Comparison of ENCODE assay signal across 8 cellular contexts in the genomic region with DNA sequence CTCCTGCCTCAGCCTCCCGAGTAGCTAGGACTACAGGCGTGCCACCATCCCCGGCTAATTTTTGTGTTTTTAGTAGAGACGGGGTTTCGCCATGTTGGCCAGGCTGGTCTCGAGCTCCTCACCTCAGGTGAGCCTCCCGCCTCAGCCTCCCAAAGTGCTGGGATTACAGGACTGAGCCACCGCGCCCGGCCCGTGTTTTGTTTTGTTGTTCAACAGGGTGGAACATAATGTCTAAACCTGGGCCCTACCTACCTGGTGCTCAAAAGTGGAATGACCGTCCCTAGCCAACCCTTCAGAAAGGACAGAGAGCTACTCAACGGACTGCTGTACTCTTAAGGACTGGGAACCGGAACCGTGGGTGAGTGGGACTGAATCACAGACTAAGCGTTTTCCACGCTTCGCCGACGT. TPM values are rescaled to one million over a fixed set of nuclear protein-coding genes. Genes with fewer than 3 reads are reported as not detected.
A peak's percentile ranks its signal among the peaks of the same experiment; 100 is the strongest.
DNase-seq lines count a peak whose midpoint lies in the region; ATAC-seq and TF ChIP-seq lines count a peak whose summit lies in the region.

No MANE protein-coding gene starts in this region.

- H3K36me3 ChIP-seq in thyroid gland = no peaks in the 10 kb centered on the region

- TF ChIP-seq POLR2A in thyroid gland (IDR thresholded peaks at IDR 0.05) = no peak

- ATAC-seq in activated naive CD8-positive, alpha-beta T cell treated with anti-CD3 and anti-CD28 coated beads, Interleukin-2, amount 10 ng/mL, durations not matched to agents 7 days and 5 days (ENCODE audit: low read depth) = no peak
- no peak for ATAC-seq in HG03457 (IDR thresholded peaks at IDR 0.05; ENCODE audit: unreplicated experiment)

- H3K27ac Mint-ChIP-seq in activated T-cell treated with anti-CD3 and anti-CD28 coated beads, Interleukin-2, amount 50 U/mL, for 24 hours = peak overlapping the region; percentile 99
- peak overlapping the region; percentile 98 for H3K27ac Mint-ChIP-seq in activated naive CD8-positive, alpha-beta T cell treated with anti-CD3 and anti-CD28 coated beads, Interleukin-2, amount 10 ng/mL, durations not matched to agents 7 days and 5 days

- H3K27me3 Mint-ChIP-seq in activated T-cell treated with anti-CD3 and anti-CD28 coated beads, Interleukin-2, amount 50 U/mL, for 24 hours = no peaks in the 10 kb centered on the region
- no peaks in the 10 kb centered on the region for H3K27me3 Mint-ChIP-seq in activated naive CD8-positive, alpha-beta T cell treated with anti-CD3 and anti-CD28 coated beads, Interleukin-2, amount 10 ng/mL, durations not matched to agents 7 days and 5 days

- no peaks in the 10 kb centered on the region for H3K9me3 Mint-ChIP-seq in activated T-cell treated with anti-CD3 and anti-CD28 coated beads, Interleukin-2, amount 50 U/mL, for 24 hours
- no peaks in the 10 kb centered on the region for H3K9me3 Mint-ChIP-seq in activated naive CD8-positive, alpha-beta T cell treated with anti-CD3 and anti-CD28 coated beads, Interleukin-2, amount 10 ng/mL, durations not matched to agents 7 days and 5 days

- peak overlapping the region; percentile 77 to 89 (median 87) for H3K27ac ChIP-seq in thyroid gland

- H3K36me3 Mint-ChIP-seq in activated T-cell treated with anti-CD3 and anti-CD28 coated beads, Interleukin-2, amount 50 U/mL, for 24 hours (ENCODE audit: low read depth) = peaks cover 43% of the 10 kb centered on the region
- H3K36me3 Mint-ChIP-seq in activated naive CD8-positive, alpha-beta T cell treated with anti-CD3 and anti-CD28 coated beads, Interleukin-2, amount 10 ng/mL, durations not matched to agents 7 days and 5 days = peaks cover 23% of the 10 kb centered on the region

- no peak for TF ChIP-seq CTCF in thyroid gland (IDR thresholded peaks at IDR 0.05)

- intact Hi-C loops in thyroid gland (cut with DNase I) = no loop called here

- POLR2A ChIA-PET in activated naive CD8-positive, alpha-beta T cell treated with anti-CD3 and anti-CD28 coated beads, Interleukin-2, amount 10 ng/mL, durations not matched to agents 7 days and 5 days (lab: Charles Lee) = interaction anchor here (0.5 to 9.3 kb wide), 28 partner anchors 15 to 396 kb away, joined by 3 to 165 read pairs (median 4); partner anchors contain the start of genes C16orf54, HIRIP3, MAZ and MVP

- H3K4me3 Mint-ChIP-seq in activated T-cell treated with anti-CD3 and anti-CD28 coated beads, Interleukin-2, amount 50 U/mL, for 24 hours = peak overlapping the region; percentile 100
- peak overlapping the region; percentile 99 for H3K4me3 Mint-ChIP-seq in activated naive CD8-positive, alpha-beta T cell treated with anti-CD3 and anti-CD28 coated beads, Interleukin-2, amount 10 ng/mL, durations not matched to agents 7 days and 5 days

- H3K27me3 ChIP-seq in thyroid gland = no peaks in the 10 kb centered on the region

- 48 to 57% methylated on average over 15 to 17 of the region's 20 CpGs for WGBS in thyroid gland, 2 donors

- H3K4me1 ChIP-seq in thyroid gland = peaks cover 26% of the 10 kb centered on the region in 2 donors

- H3K4me1 Mint-ChIP-seq in activated T-cell treated with anti-CD3 and anti-CD28 coated beads, Interleukin-2, amount 50 U/mL, for 24 hours (ENCODE audit: low read depth) = peaks cover 44% of the 10 kb centered on the region
- H3K4me1 Mint-ChIP-seq in activated naive CD8-positive, alpha-beta T cell treated with anti-CD3 and anti-CD28 coated beads, Interleukin-2, amount 10 ng/mL, durations not matched to agents 7 days and 5 days = peaks cover 35% of the 10 kb centered on the region

- H3K4me3 ChIP-seq in thyroid gland (replicated peaks in 1 of 3) = peak overlapping the region in 1 of 3 donors; percentile 78

- no peaks in the 10 kb centered on the region for H3K9me3 ChIP-seq in thyroid gland

- no peak for DNase-seq in activated T-cell treated with anti-CD3 and anti-CD28 coated beads, Interleukin-2, amount 50 U/mL, for 24 hours
- DNase-seq in activated T-cell treated with anti-CD3 and anti-CD28 coated beads, Interleukin-2, amount 50 U/mL, for 1 hour = no peak
- no peak for DNase-seq in activated naive CD8-positive, alpha-beta T cell treated with anti-CD3 and anti-CD28 coated beads, Interleukin-2, amount 10 ng/mL, durations not matched to agents 7 days and 5 days
- DNase-seq in kidney tubule cell (ENCODE audit: low spot score) = peak; percentile 63
- DNase-seq in thyroid gland = peak; percentile 89 to 93
- DNase-seq in GOT3 (lab: John Stamatoyannopoulos, UW) = no peak
- DNase-seq in NCI-H1694 (lab: John Stamatoyannopoulos, UW) = no peak

RNA-seq across cellular contexts. Expression of gene KIF22, which starts 0.8 kb away (rescaled TPM):
- total RNA-seq in activated naive CD8-positive, alpha-beta T cell treated with anti-CD3 and anti-CD28 coated beads, Interleukin-2, amount 10 ng/mL, durations not matched to agents 7 days and 5 days = 100 to 1,000 TPM; 191 to 199 TPM
- 10 to 100 TPM; 38.4 to 68.6 (median 57.2) TPM for total RNA-seq in thyroid gland

RNA-seq across cellular contexts. Expression of gene ZG16, which starts 11.7 kb away (rescaled TPM):
- total RNA-seq in activated naive CD8-positive, alpha-beta T cell treated with anti-CD3 and anti-CD28 coated beads, Interleukin-2, amount 10 ng/mL, durations not matched to agents 7 days and 5 days = not detected
- not detected for total RNA-seq in thyroid gland

RNA-seq across cellular contexts. Expression of gene MAZ, which starts 16.6 kb away (rescaled TPM):
- 100 to 1,000 TPM; 395 to 418 TPM for total RNA-seq in activated naive CD8-positive, alpha-beta T cell treated with anti-CD3 and anti-CD28 coated beads, Interleukin-2, amount 10 ng/mL, durations not matched to agents 7 days and 5 days
- total RNA-seq in thyroid gland = 100 to 1,000 TPM in 2 of 4 donors, 10 to 100 TPM in 2; 80.4 to 132 (median 107) TPM

RNA-seq across cellular contexts. Expression of gene PRRT2, which starts 22.2 kb away (rescaled TPM):
- 1 to 10 TPM; 2.2 to 2.3 TPM for total RNA-seq in activated naive CD8-positive, alpha-beta T cell treated with anti-CD3 and anti-CD28 coated beads, Interleukin-2, amount 10 ng/mL, durations not matched to agents 7 days and 5 days
- 1 to 10 TPM in 3 of 4 donors, under 1 TPM in 1; 0.89 to 4.0 (median 2.4) TPM for total RNA-seq in thyroid gland

RNA-seq across cellular contexts. Expression of gene PAGR1, which starts 26.2 kb away (rescaled TPM):
- total RNA-seq in activated naive CD8-positive, alpha-beta T cell treated with anti-CD3 and anti-CD28 coated beads, Interleukin-2, amount 10 ng/mL, durations not matched to agents 7 days and 5 days = 10 to 100 TPM; 29.8 to 34.3 TPM
- 10 to 100 TPM; 38.2 to 75.0 (median 55.2) TPM for total RNA-seq in thyroid gland

Comparison
In these comparisons a context has a peak if more than half of its experiments do, and no peak if none do; other contexts are left out.
1. DNase-seq: peak in kidney tubule cell (single experiment) and thyroid gland (2 of 2); none in activated T-cell treated with anti-CD3 and anti-CD28 coated beads, Interleukin-2, amount 50 U/mL, for 24 hours (single experiment), activated T-cell treated with anti-CD3 and anti-CD28 coated beads, Interleukin-2, amount 50 U/mL, for 1 hour (single experiment), activated naive CD8-positive, alpha-beta T cell treated with anti-CD3 and anti-CD28 coated beads, Interleukin-2, amount 10 ng/mL, durations not matched to agents 7 days and 5 days (single experiment), GOT3 (single experiment) and NCI-H1694 (single experiment).